15 cellular contexts compared by ENCODE assay signal in genomic region chr2:43055086-43055912, GRCh38.
"Had no signal": no experiment of that assay in that cellular context is flagged by ENCODE, and none has a peak within 500 bp of the region (broad histone marks: within the 10 kb centered on the region; RNA-seq: fewer than 3 reads in every experiment).

No MANE protein-coding gene starts in this region.

- FAIRE-seq: endometrium, islet of Langerhans had no signal

- H3K27ac Mint-ChIP-seq: activated CD4-positive, alpha-beta T cell treated with anti-CD3 and anti-CD28 coated beads, Interleukin-2, amount 10 ng/mL, durations not matched to agents 7 days and 5 days; activated naive CD8-positive, alpha-beta T cell treated with anti-CD3 and anti-CD28 coated beads for 36 hours; activated T-helper 1 cell treated with anti-CD3 and anti-CD28 coated beads, Interleukin-12 subunit alpha, Interleukin-12 subunit beta, Interleukin-2, Interleukin-4 antibody, amounts not matched to agents 30 ng/mL and 10 ng/mL and 1 ng/mL, durations not matched to agents 14 hours and 24 hours and 36 hours; T-helper 2 cell treated with Interferon-gamma antibody and Interleukin-4, amounts not matched to agents 5 μg/mL and 100 μg/mL, for 36 hours had no signal

- H3K27me3 Mint-ChIP-seq: activated naive CD8-positive, alpha-beta T cell treated with anti-CD3 and anti-CD28 coated beads for 36 hours had no signal

- H3K4me3 ChIP-seq: breast epithelium, mucosa of descending colon, tibial artery had no signal

- H3K36me3 Mint-ChIP-seq: activated naive CD8-positive, alpha-beta T cell treated with anti-CD3 and anti-CD28 coated beads for 36 hours had no signal

- H3K36me3 ChIP-seq: breast epithelium, tibial artery had no signal

- H3K27ac ChIP-seq: breast epithelium, tibial artery had no signal

- H3K9me3 ChIP-seq: breast epithelium, mucosa of descending colon, tibial artery had no signal

- H3K9me3 Mint-ChIP-seq: activated CD4-positive, alpha-beta T cell treated with anti-CD3 and anti-CD28 coated beads, Interleukin-2, amount 10 ng/mL, durations not matched to agents 7 days and 5 days; activated naive CD8-positive, alpha-beta T cell treated with anti-CD3 and anti-CD28 coated beads for 36 hours; activated T-helper 1 cell treated with anti-CD3 and anti-CD28 coated beads, Interleukin-12 subunit alpha, Interleukin-12 subunit beta, Interleukin-2, Interleukin-4 antibody, amounts not matched to agents 30 ng/mL and 10 ng/mL and 1 ng/mL, durations not matched to agents 14 hours and 24 hours and 36 hours; naive thymus-derived CD4-positive, alpha-beta T cell; T-helper 2 cell treated with Interferon-gamma antibody and Interleukin-4, amounts not matched to agents 5 μg/mL and 100 μg/mL, for 36 hours had no signal

- H3K4me3 Mint-ChIP-seq: activated CD4-positive, alpha-beta T cell treated with anti-CD3 and anti-CD28 coated beads, Interleukin-2, amount 10 ng/mL, durations not matched to agents 7 days and 5 days; activated naive CD8-positive, alpha-beta T cell treated with anti-CD3 and anti-CD28 coated beads for 36 hours; activated T-helper 1 cell treated with anti-CD3 and anti-CD28 coated beads, Interleukin-12 subunit alpha, Interleukin-12 subunit beta, Interleukin-2, Interleukin-4 antibody, amounts not matched to agents 30 ng/mL and 10 ng/mL and 1 ng/mL, durations not matched to agents 14 hours and 24 hours and 36 hours; naive thymus-derived CD4-positive, alpha-beta T cell; T-helper 2 cell treated with Interferon-gamma antibody and Interleukin-4, amounts not matched to agents 5 μg/mL and 100 μg/mL, for 36 hours had no signal

- DNase-seq: activated CD4-positive, alpha-beta T cell treated with anti-CD3 and anti-CD28 coated beads, Interleukin-2, amount 10 ng/mL, durations not matched to agents 7 days and 5 days; activated naive CD8-positive, alpha-beta T cell treated with anti-CD3 and anti-CD28 coated beads for 36 hours; mammary epithelial cell; naive thymus-derived CD4-positive, alpha-beta T cell; stimulated activated CD4-positive, alpha-beta T cell treated with anti-CD3 and anti-CD28 coated beads, Interleukin-12 subunit alpha, Interleukin-12 subunit beta, amount 100 ng/mL, for 4 hours; stimulated activated CD4-positive, alpha-beta T cell treated with anti-CD3 and anti-CD28 coated beads, Interleukin-2, amount 100 ng/mL, for 24 hours had no signal

- ATAC-seq: esophagus mucosa; left colon; mucosa of descending colon; naive thymus-derived CD4-positive, alpha-beta T cell had no signal

- H3K27me3 ChIP-seq: breast epithelium, tibial artery had no signal

- H3K4me1 ChIP-seq: breast epithelium had no signal
